In genomic region chr17:78658281-78658785, GRCh38 we compare ENCODE assay signal across 22 cellular contexts.
DNase-seq lines count a peak whose midpoint lies in the region; ATAC-seq and TF ChIP-seq lines count a peak whose summit lies in the region.
"Had no signal": no experiment of that assay in that cellular context is flagged by ENCODE, and none has a peak within 500 bp of the region (broad histone marks: within the 10 kb centered on the region; RNA-seq: fewer than 3 reads in every experiment).

No MANE protein-coding gene starts in this region.

- H3K4me3 ChIP-seq in epithelial cell of esophagus (ENCODE audit: low read length), result no peak overlapping the region
- H3K4me3 ChIP-seq in sigmoid colon, result no peak overlapping the region
- H3K4me3 ChIP-seq: colonic mucosa, SK-N-MC had no signal

- in situ Hi-C loops in Caki2 (cut with HindIII; ENCODE audit: low pct_unique_long_range_greater_than_20kb, low sequenced_read_pairs), result no loop called here

- H3K27me3 Mint-ChIP-seq in T-cell, result no peaks in the 10 kb centered on the region
- H3K27me3 Mint-ChIP-seq: type B pancreatic cell had no signal

- intact Hi-C loops in sigmoid colon (cut with DNase I), result no loop called here

- H3K36me3 ChIP-seq in sigmoid colon, result no peaks in the 10 kb centered on the region
- H3K36me3 ChIP-seq: colonic mucosa, neutrophil had no signal

- no peak for TF ChIP-seq POLR2A in sigmoid colon (IDR thresholded peaks at IDR 0.05)

- DNase-seq in Caki2 (ENCODE audit: low read depth) (peak; percentile 65), NCI-H774 (lab: John Stamatoyannopoulos, UW) (peak; percentile 51), epithelial cell of esophagus (ENCODE audit: low read depth) (peak; percentile 39), sigmoid colon (peak; percentile 45), T-cell (no peak)
- DNase-seq: activated CD4-positive, alpha-beta T cell treated with anti-CD3 and anti-CD28 coated beads for 4 hours; activated CD8-positive, alpha-beta memory T cell treated with anti-CD3 and anti-CD28 coated beads, Interleukin-2, amount 50 U/mL, for 48 hours; activated naive CD4-positive, alpha-beta T cell treated with anti-CD3 and anti-CD28 coated beads for 36 hours; colonic mucosa; left cardiac atrium; NCI-H1417 treated with DMSO at 0.1 percent for 48 hours; NCI-H82; PC-3; retina; stimulated activated CD4-positive, alpha-beta T cell treated with anti-CD3 and anti-CD28 coated beads, Interleukin-1b, Interleukin-23, amount 100 ng/mL, for 48 hours; stimulated activated naive CD8-positive, alpha-beta T cell treated with anti-CD3 and anti-CD28 coated beads, Interleukin-15, Interleukin-2, amounts not matched to agents 100 U/mL and 50 U/mL, for 24 hours had no signal

- no peak overlapping the region for H3K27ac Mint-ChIP-seq in T-cell
- H3K27ac Mint-ChIP-seq: activated naive CD4-positive, alpha-beta T cell treated with anti-CD3 and anti-CD28 coated beads for 36 hours; type B pancreatic cell had no signal

- no peaks in the 10 kb centered on the region for H3K27me3 ChIP-seq in sigmoid colon
- H3K27me3 ChIP-seq: colonic mucosa, neutrophil had no signal

- H3K4me3 Mint-ChIP-seq in T-cell, result no peak overlapping the region
- H3K4me3 Mint-ChIP-seq: activated naive CD4-positive, alpha-beta T cell treated with anti-CD3 and anti-CD28 coated beads for 36 hours; type B pancreatic cell had no signal

- CTCF ChIA-PET in T-cell (lab: Charles Lee), result no interaction called here

- H3K36me3 Mint-ChIP-seq in T-cell, result no peaks in the 10 kb centered on the region
- H3K36me3 Mint-ChIP-seq: type B pancreatic cell had no signal

- H3K9me3 ChIP-seq in sigmoid colon, result no peaks in the 10 kb centered on the region
- H3K9me3 ChIP-seq: colonic mucosa, neutrophil had no signal

- H3K27ac ChIP-seq in sigmoid colon, result no peak overlapping the region
- H3K27ac ChIP-seq: colonic mucosa, neutrophil, SK-N-MC had no signal

- no peaks in the 10 kb centered on the region for H3K4me1 ChIP-seq in sigmoid colon
- H3K4me1 ChIP-seq: colonic mucosa had no signal

- no peak for TF ChIP-seq EP300 in sigmoid colon (IDR thresholded peaks at IDR 0.05)

- POLR2A ChIA-PET in T-cell (lab: Charles Lee), result no interaction called here

- H3K4me1 Mint-ChIP-seq in T-cell, result peaks cover 0 to 1% (median under 1%) of the 10 kb centered on the region in 3 donors

- H3K9me3 Mint-ChIP-seq in T-cell, result no peaks in the 10 kb centered on the region
- H3K9me3 Mint-ChIP-seq: activated naive CD4-positive, alpha-beta T cell treated with anti-CD3 and anti-CD28 coated beads for 36 hours; type B pancreatic cell had no signal

- WGBS in sigmoid colon, 2 donors, result 92 to 94% methylated on average over 18 of the region's 18 CpGs

- ATAC-seq in T-cell (replicated peaks in 1 of 4) (no peak), HG02981 (IDR thresholded peaks at IDR 0.05; ENCODE audit: unreplicated experiment) (no peak), GM19328 (IDR thresholded peaks at IDR 0.05; ENCODE audit: unreplicated experiment) (no peak), GM18868 (IDR thresholded peaks at IDR 0.05; ENCODE audit: unreplicated experiment) (no peak)
- ATAC-seq: left cardiac atrium; PC-3; stimulated activated naive CD8-positive, alpha-beta T cell treated with anti-CD3 and anti-CD28 coated beads, Interleukin-15, Interleukin-2, amounts not matched to agents 100 U/mL and 50 U/mL, for 24 hours had no signal

- TF ChIP-seq CTCF in epithelial cell of esophagus (IDR thresholded peaks at IDR 0.05; ENCODE audit: insufficient read depth, low read depth, low read length, missing control alignments) (no peak), sigmoid colon (IDR thresholded peaks at IDR 0.05) (no peak)

Comparison
In these comparisons a context has a peak if more than half of its experiments do, and no peak if none do; other contexts are left out.
1. DNase-seq: peak in Caki2 (single experiment), NCI-H774 (single experiment), epithelial cell of esophagus (single experiment) and sigmoid colon (single experiment); none in T-cell (0 of 34).